25 cellular contexts compared by ENCODE assay signal in the genomic region with DNA sequence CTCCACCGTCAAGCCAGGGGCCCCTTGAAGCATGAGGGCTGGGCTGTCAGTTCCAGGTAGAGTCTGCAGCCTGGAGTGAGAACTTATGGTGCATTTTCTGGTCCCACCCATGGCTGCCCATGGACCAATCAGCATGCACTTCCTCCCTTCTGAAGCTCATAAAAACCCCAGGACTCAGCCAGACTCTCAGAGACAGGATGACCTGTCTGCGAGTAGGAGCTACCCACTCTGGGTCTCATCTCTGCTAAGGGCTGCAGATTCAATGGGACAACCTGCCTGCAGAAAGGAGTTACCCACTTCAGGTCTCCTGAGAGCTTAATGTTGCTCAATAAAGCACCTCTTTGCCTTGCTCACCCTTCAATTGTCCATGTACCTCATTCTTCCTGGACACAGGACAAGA.
"Had no signal": no experiment of that assay in that cellular context is flagged by ENCODE, and none has a peak within 500 bp of the region (broad histone marks: within the 10 kb centered on the region; RNA-seq: fewer than 3 reads in every experiment).

No MANE protein-coding gene starts in this region.

- H3K36me3 Mint-ChIP-seq: stimulated activated memory B cell treated with anti-CD40 and anti-IgM and Interleukin-4, amounts not matched to agents 10 μg/mL and 1 μg/mL and 100 μg/mL, for 72 hours had no signal

- H3K27ac ChIP-seq: dorsolateral prefrontal cortex, gastrocnemius medialis, heart right ventricle, neutrophil, psoas muscle, spleen, stomach, thoracic aorta, transverse colon had no signal

- H3K4me3 Mint-ChIP-seq: naive thymus-derived CD8-positive, alpha-beta T cell; stimulated activated memory B cell treated with anti-CD40 and anti-IgM and Interleukin-4, amounts not matched to agents 10 μg/mL and 1 μg/mL and 100 μg/mL, for 72 hours had no signal

- H3K27ac Mint-ChIP-seq: naive thymus-derived CD8-positive, alpha-beta T cell; stimulated activated memory B cell treated with anti-CD40 and anti-IgM and Interleukin-4, amounts not matched to agents 10 μg/mL and 1 μg/mL and 100 μg/mL, for 72 hours had no signal

- H3K4me1 Mint-ChIP-seq: stimulated activated memory B cell treated with anti-CD40 and anti-IgM and Interleukin-4, amounts not matched to agents 10 μg/mL and 1 μg/mL and 100 μg/mL, for 72 hours had no signal

- H3K36me3 ChIP-seq: gastrocnemius medialis, heart right ventricle, neutrophil, spleen, stomach, thoracic aorta, transverse colon had no signal

- H3K4me1 ChIP-seq: gastrocnemius medialis, heart right ventricle, psoas muscle, spleen, stomach, transverse colon had no signal

- H3K4me3 ChIP-seq: dorsolateral prefrontal cortex, gastrocnemius medialis, heart right ventricle, mucosa of descending colon, psoas muscle, spleen, stomach, thoracic aorta, transverse colon had no signal

- H3K27me3 ChIP-seq: dorsolateral prefrontal cortex, gastrocnemius medialis, stomach, transverse colon had no signal

- H3K9me3 ChIP-seq: gastrocnemius medialis, heart right ventricle, mucosa of descending colon, psoas muscle, stomach, thoracic aorta, transverse colon had no signal

- ATAC-seq: esophagus mucosa; gastrocnemius medialis; heart right ventricle; left lobe of liver; mucosa of descending colon; naive thymus-derived CD8-positive, alpha-beta T cell; psoas muscle; sciatic nerve; stimulated activated memory B cell treated with anti-CD40 and anti-IgM and Interleukin-4, amounts not matched to agents 10 μg/mL and 1 μg/mL and 100 μg/mL, for 72 hours had no signal

- DNase-seq: cortex of kidney; dorsolateral prefrontal cortex; effector CD8-positive, alpha-beta T cell; gastrocnemius medialis; heart right ventricle; hypothalamus; islet precursor cell; mammary epithelial cell; mucosa of descending colon; naive thymus-derived CD8-positive, alpha-beta T cell; psoas muscle; retina; spleen; stimulated activated CD4-positive, alpha-beta T cell treated with anti-CD3 and anti-CD28 coated beads, Interleukin-15, amount 100 ng/mL, for 24 hours; stimulated activated CD4-positive, alpha-beta T cell treated with anti-CD3 and anti-CD28 coated beads, Interleukin-1b, Interleukin-23, amount 100 ng/mL, for 48 hours; stimulated activated CD4-positive, alpha-beta T cell treated with anti-CD3 and anti-CD28 coated beads, Interleukin-4, amount 100 ng/mL, for 24 hours; stomach; substantia nigra; transverse colon had no signal
